In genomic region chr4:8786166-8786565, GRCh38 we compare ENCODE assay signal across 17 cellular contexts.
DNase-seq lines count a peak whose midpoint lies in the region; ATAC-seq and TF ChIP-seq lines count a peak whose summit lies in the region.
"Had no signal": no experiment of that assay in that cellular context is flagged by ENCODE, and none has a peak within 500 bp of the region (broad histone marks: within the 10 kb centered on the region; RNA-seq: fewer than 3 reads in every experiment).

No MANE protein-coding gene starts in this region.

- H2BK15ac ChIP-seq in neuronal stem cell (ENCODE audit: low read length) = peak overlapping the region; percentile 75

- TF ChIP-seq RAD21 in SK-N-SH (IDR thresholded peaks at IDR 0.05; ENCODE audit: low read length) = no peak

- H2AFZ ChIP-seq in neuronal stem cell (ENCODE audit: low read length) = no peak overlapping the region
- no peak overlapping the region for H2AFZ ChIP-seq in SK-N-SH (ENCODE audit: low read depth)

- H3K27me3 ChIP-seq in right atrium auricular region (no peaks in the 10 kb centered on the region), neuronal stem cell (ENCODE audit: control insufficient read depth in 3 of 3, insufficient read depth in 3 of 3, low read depth in 1 of 3, low read length in 3 of 3) (peaks cover 0 to 22% (median 0%) of the 10 kb centered on the region in 3 experiments), SK-N-SH (ENCODE audit: insufficient read depth) (no peaks in the 10 kb centered on the region)
- H3K27me3 ChIP-seq: BLaER1 treated with 17β-estradiol and CSF1 and Interleukin-3, amounts not matched to agents 10 nM and 100 nM had no signal

- no peaks in the 10 kb centered on the region for H3K27me3 Mint-ChIP-seq in activated CD4-positive, alpha-beta memory T cell treated with anti-CD3 and anti-CD28 coated beads for 36 hours
- H3K27me3 Mint-ChIP-seq: B cell; CD4-positive, alpha-beta T cell had no signal

- H3K4ac ChIP-seq in neuronal stem cell (ENCODE audit: low read length) = peak overlapping the region; percentile 37

- DNase-seq in Right ventricle myocardium inferior (ENCODE audit: missing footprints) (peak; percentile 57), right atrium auricular region (ENCODE audit: low spot score) (no peak), neuronal stem cell (ENCODE audit: low spot score) (no peak), SK-N-SH (no peak)
- no peak for DNase-seq in activated CD4-positive, alpha-beta memory T cell treated with anti-CD3 and anti-CD28 coated beads for 36 hours
- DNase-seq: AML-193; Caco-2; Calu3; CD4-positive, alpha-beta T cell; CD8-positive, alpha-beta T cell; DMS79 treated with DMSO at 0.1 percent for 48 hours; GF-D8 had no signal

- H3K4me2 ChIP-seq in neuronal stem cell (ENCODE audit: insufficient read depth, low read length, poor library complexity, severe bottlenecking) (no peak overlapping the region), SK-N-SH (no peak overlapping the region)
- H3K4me2 ChIP-seq: A549; BLaER1 treated with 17β-estradiol and CSF1 and Interleukin-3, amounts not matched to agents 10 nM and 100 nM had no signal

- intact Hi-C loops in Right ventricle myocardium inferior (cut with DNase I) = no loop called here
- intact Hi-C loops in activated CD4-positive, alpha-beta memory T cell treated with anti-CD3 and anti-CD28 coated beads for 36 hours (cut with micrococcal nuclease) = no loop called here

- H3K14ac ChIP-seq in neuronal stem cell (ENCODE audit: low read length) = peak overlapping the region; percentile 56

- H3K4me1 ChIP-seq in right atrium auricular region (no peaks in the 10 kb centered on the region), neuronal stem cell (ENCODE audit: control insufficient read depth in 2 of 2, insufficient read depth in 1 of 2, low read depth in 1 of 2, low read length in 2 of 2) (peaks cover 0 to 1% of the 10 kb centered on the region in 2 donors), SK-N-SH (ENCODE audit: control insufficient read depth in 1 of 2, insufficient read depth in 2 of 2, low read depth in 1 of 2, low read length in 1 of 2) (peaks cover 0 to 7% of the 10 kb centered on the region in 2 experiments; a peak in 1 of 4 replicates)
- H3K4me1 ChIP-seq: A549, Caco-2 had no signal

- TF ChIP-seq CTCF in right atrium auricular region (IDR thresholded peaks at IDR 0.05) (no peak), SK-N-SH (IDR thresholded peaks at IDR 0.05) (no peak)

- CTCF ChIA-PET in activated CD4-positive, alpha-beta memory T cell treated with anti-CD3 and anti-CD28 coated beads for 36 hours (lab: Charles Lee) = no interaction called here
- CTCF ChIA-PET in SK-N-SH (lab: Yijun Ruan, JAX) = interaction anchor here (1.6 kb wide), 1 partner anchor 11 kb away, joined by 4 read pairs; no protein-coding TSS in a partner anchor

- H3K36me3 Mint-ChIP-seq in activated CD4-positive, alpha-beta memory T cell treated with anti-CD3 and anti-CD28 coated beads for 36 hours = no peaks in the 10 kb centered on the region
- H3K36me3 Mint-ChIP-seq: CD8-positive, alpha-beta T cell had no signal

- POLR2A ChIA-PET in activated CD4-positive, alpha-beta memory T cell treated with anti-CD3 and anti-CD28 coated beads for 36 hours (lab: Charles Lee) = no interaction called here
- POLR2A ChIA-PET in SK-N-SH (lab: Yijun Ruan, JAX) = no interaction called here

- no peaks in the 10 kb centered on the region for H3K79me2 ChIP-seq in SK-N-SH (ENCODE audit: insufficient read depth)

- H3K9me2 ChIP-seq in SK-N-SH = no peaks in the 10 kb centered on the region

- WGBS in neuronal stem cell (ENCODE audit: extremely low coverage in 2 of 2, insufficient read length in 2 of 2, insufficient replicate concordance in 1 of 2), 2 donors = no CpG with 5 or more reads among the region's 16 CpGs
- 37% methylated on average over 6 of the region's 16 CpGs for WGBS in SK-N-SH (ENCODE audit: low lambda C conversion rate)

- H3K79me1 ChIP-seq in neuronal stem cell (ENCODE audit: low read depth, low read length) = peaks cover 5% of the 10 kb centered on the region

- no peak overlapping the region for H2BK120ac ChIP-seq in neuronal stem cell (ENCODE audit: low read depth, low read length)

- peak overlapping the region; percentile 55 for H3K23ac ChIP-seq in neuronal stem cell (ENCODE audit: low read depth, low read length, poor library complexity)

- H2BK12ac ChIP-seq in neuronal stem cell (ENCODE audit: low read length) = no peak overlapping the region

- H3K18ac ChIP-seq in neuronal stem cell (ENCODE audit: low read length) = peak overlapping the region; percentile 89

- H3K4me3 ChIP-seq in right atrium auricular region (no peak overlapping the region), neuronal stem cell (ENCODE audit: low read length in 2 of 2) (no peak overlapping the region), SK-N-SH (ENCODE audit: low read depth in 2 of 2, low read length in 1 of 2) (no peak overlapping the region)
- H3K4me3 ChIP-seq: A549; BLaER1 treated with 17β-estradiol and CSF1 and Interleukin-3, amounts not matched to agents 10 nM and 100 nM had no signal

- no peak overlapping the region for H3K4me3 Mint-ChIP-seq in activated CD4-positive, alpha-beta memory T cell treated with anti-CD3 and anti-CD28 coated beads for 36 hours
- H3K4me3 Mint-ChIP-seq: B cell; CD4-positive, alpha-beta T cell; CD8-positive, alpha-beta T cell had no signal

- no peak overlapping the region for H3K27ac Mint-ChIP-seq in activated CD4-positive, alpha-beta memory T cell treated with anti-CD3 and anti-CD28 coated beads for 36 hours
- H3K27ac Mint-ChIP-seq: B cell; CD4-positive, alpha-beta T cell; CD8-positive, alpha-beta T cell had no signal

- no peak overlapping the region for H2AK5ac ChIP-seq in neuronal stem cell (ENCODE audit: low read depth, low read length)

- H2BK5ac ChIP-seq in neuronal stem cell (ENCODE audit: low read length) = no peak overlapping the region

- no peak for ATAC-seq in Right ventricle myocardium inferior
- ATAC-seq: A549; CD8-positive, alpha-beta T cell had no signal

- no peak overlapping the region for H4K91ac ChIP-seq in neuronal stem cell (ENCODE audit: low read depth, low read length, poor library complexity)

- TF ChIP-seq EP300 in SK-N-SH (IDR thresholded peaks at IDR 0.05; ENCODE audit: borderline replicate concordance in 1 of 2, low read depth in 1 of 2, low read length in 1 of 2) = no peak

- no peak overlapping the region for H3K27ac ChIP-seq in right atrium auricular region
- H3K27ac ChIP-seq in neuronal stem cell (replicated peaks; ENCODE audit: low read length) = no peak overlapping the region
- no peak overlapping the region for H3K27ac ChIP-seq in SK-N-SH (ENCODE audit: low read depth in 2 of 2, low read length in 1 of 2)
- H3K27ac ChIP-seq: 22Rv1; A549; BLaER1 treated with 17β-estradiol and CSF1 and Interleukin-3, amounts not matched to agents 10 nM and 100 nM; C4-2B had no signal

- H4K8ac ChIP-seq in neuronal stem cell (ENCODE audit: low read depth, low read length) = no peak overlapping the region

- H3K9me3 ChIP-seq in right atrium auricular region (no peaks in the 10 kb centered on the region), neuronal stem cell (replicated peaks in 1 of 2; ENCODE audit: control insufficient read depth in 2 of 2, insufficient read depth in 1 of 2, low read depth in 1 of 2, low read length in 2 of 2) (peaks cover 0 to 4% of the 10 kb centered on the region in 2 donors), SK-N-SH (no peaks in the 10 kb centered on the region)
- H3K9me3 ChIP-seq: A549; BLaER1 treated with 17β-estradiol and CSF1 and Interleukin-3, amounts not matched to agents 10 nM and 100 nM; Caco-2 had no signal

- H3K36me3 ChIP-seq in right atrium auricular region = no peaks in the 10 kb centered on the region
- no peaks in the 10 kb centered on the region for H3K36me3 ChIP-seq in neuronal stem cell (replicated peaks in 1 of 2; ENCODE audit: control insufficient read depth in 2 of 2, insufficient read depth in 2 of 2, low read length in 2 of 2)
- no peaks in the 10 kb centered on the region for H3K36me3 ChIP-seq in SK-N-SH (replicated peaks in 1 of 2; ENCODE audit: control insufficient read depth in 1 of 2, insufficient read depth in 2 of 2, low read length in 1 of 2)
- H3K36me3 ChIP-seq: BLaER1 treated with 17β-estradiol and CSF1 and Interleukin-3, amounts not matched to agents 10 nM and 100 nM had no signal

- H4K20me1 ChIP-seq in SK-N-SH (ENCODE audit: insufficient read depth) = no peaks in the 10 kb centered on the region

- no peaks in the 10 kb centered on the region for H3K9me3 Mint-ChIP-seq in activated CD4-positive, alpha-beta memory T cell treated with anti-CD3 and anti-CD28 coated beads for 36 hours
- H3K9me3 Mint-ChIP-seq: CD4-positive, alpha-beta T cell; CD8-positive, alpha-beta T cell had no signal

- no peaks in the 10 kb centered on the region for H3K4me1 Mint-ChIP-seq in activated CD4-positive, alpha-beta memory T cell treated with anti-CD3 and anti-CD28 coated beads for 36 hours (ENCODE audit: low read depth)
- H3K4me1 Mint-ChIP-seq: B cell had no signal

- H3F3A ChIP-seq in SK-N-SH (replicated peaks; ENCODE audit: insufficient read depth) = no peaks in the 10 kb centered on the region

- H3K9ac ChIP-seq in neuronal stem cell (ENCODE audit: low read depth, low read length, poor library complexity) (no peak overlapping the region), SK-N-SH (no peak overlapping the region)
- H3K9ac ChIP-seq: BLaER1 treated with 17β-estradiol and CSF1 and Interleukin-3, amounts not matched to agents 10 nM and 100 nM had no signal

TF ChIP-seq in SK-N-SH, 30 proteins besides CTCF, POLR2A, EP300 and RAD21 (continues in another document):
- no peak for TF ChIP-seq MEF2A (IDR thresholded peaks at IDR 0.05; ENCODE audit: borderline replicate concordance, low read depth)
- TF ChIP-seq TEAD4 (IDR thresholded peaks at IDR 0.05; ENCODE audit: borderline replicate concordance, insufficient read depth) = no peak
- no peak for TF ChIP-seq TAF1 (IDR thresholded peaks at IDR 0.05; ENCODE audit: borderline replicate concordance, low read depth, low read length)
- no peak for TF ChIP-seq SMC3 (IDR thresholded peaks at IDR 0.05; ENCODE audit: low read depth, low read length)
- no peak for TF ChIP-seq FOXJ3 (CRISPR knock-in tag; IDR thresholded peaks at IDR 0.05)
- TF ChIP-seq JUND (IDR thresholded peaks at IDR 0.05) = no peak
- TF ChIP-seq CHD2 (IDR thresholded peaks at IDR 0.05; ENCODE audit: low read length, partially characterized antibody) = no peak
- TF ChIP-seq FOXM1 (IDR thresholded peaks at IDR 0.05; ENCODE audit: low read depth) = no peak
- no peak for TF ChIP-seq RXRA (IDR thresholded peaks at IDR 0.05; ENCODE audit: borderline replicate concordance, low read depth)
- TF ChIP-seq SIN3A (IDR thresholded peaks at IDR 0.05; ENCODE audit: borderline replicate concordance, low read depth, low read length) = no peak
- TF ChIP-seq POLR2AphosphoS5 (IDR thresholded peaks at IDR 0.05; ENCODE audit: low read depth, low read length) = no peak
- no peak for TF ChIP-seq NFIC (IDR thresholded peaks at IDR 0.05; ENCODE audit: borderline replicate concordance)
- TF ChIP-seq MXI1 (IDR thresholded peaks at IDR 0.05; ENCODE audit: low read depth, low read length) = no peak
